2 cellular contexts compared by ENCODE assay signal in the genomic region with DNA sequence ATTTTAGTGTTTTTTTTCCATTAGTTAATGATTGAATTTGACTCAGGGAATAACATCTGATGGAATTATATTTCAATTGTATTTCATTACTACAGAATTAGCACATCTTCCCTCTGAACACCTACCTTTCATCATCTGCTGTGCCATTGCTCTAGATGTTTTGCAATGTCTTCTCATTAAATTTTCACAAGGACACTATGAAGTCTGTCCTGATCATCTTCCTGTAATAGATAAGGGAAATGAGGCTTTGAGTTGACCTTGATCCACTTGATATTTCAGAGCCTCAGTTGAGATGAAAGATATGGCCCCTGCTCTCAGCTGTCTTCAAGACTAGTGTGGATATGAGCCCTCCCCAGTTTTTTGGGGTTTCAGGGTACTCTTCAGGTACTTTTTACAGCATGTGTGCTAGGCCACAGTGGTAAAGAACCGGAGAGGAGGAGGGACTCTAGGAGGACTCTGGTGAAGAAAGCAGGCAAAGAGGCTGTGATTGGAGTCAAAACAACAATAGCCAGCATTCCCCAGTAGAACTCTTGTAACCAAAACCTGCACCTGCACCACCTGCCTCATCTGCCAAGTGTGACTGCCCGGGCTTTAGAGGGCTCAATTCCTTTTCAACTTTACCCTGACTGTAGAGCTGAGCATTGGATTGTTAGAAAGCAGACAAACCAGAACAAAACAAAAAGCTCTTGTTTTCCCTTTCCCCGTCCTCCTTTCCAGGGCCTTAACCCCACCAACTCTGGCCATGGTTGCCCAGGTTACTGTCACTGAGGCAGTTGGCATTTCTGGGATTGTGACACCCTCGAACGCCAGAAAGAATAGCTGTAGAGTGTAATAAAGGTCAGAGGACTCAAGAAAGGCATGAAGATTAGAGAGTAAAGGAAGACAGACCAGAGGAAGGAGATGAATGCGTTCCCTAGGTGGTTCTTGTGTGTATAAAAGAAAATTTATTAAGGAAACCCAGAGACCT.
TF ChIP-seq lines count a peak whose summit lies in the region.

No MANE protein-coding gene starts in this region.

TF ChIP-seq in HepG2, 621 proteins besides CTCF, POLR2A, EP300 and RAD21:
- TF ChIP-seq PHF5A (CRISPR knock-in tag; IDR thresholded peaks at IDR 0.05; ENCODE audit: low read depth, unreplicated experiment): no peak
- TF ChIP-seq POLR2G (IDR thresholded peaks at IDR 0.05; ENCODE audit: low read depth, low read length): no peak
- no peak for TF ChIP-seq ZNF543 (CRISPR knock-in tag; IDR thresholded peaks at IDR 0.05)
- TF ChIP-seq PPARG (CRISPR knock-in tag; conservative IDR thresholded peaks at IDR 0.05): no peak
- no peak for TF ChIP-seq ZNF549 (CRISPR knock-in tag; IDR thresholded peaks at IDR 0.05)
- TF ChIP-seq ZFP1 (CRISPR knock-in tag; IDR thresholded peaks at IDR 0.05): no peak
- TF ChIP-seq SMAD3 (CRISPR knock-in tag; IDR thresholded peaks at IDR 0.05): no peak
- TF ChIP-seq MAFK (conservative IDR thresholded peaks at IDR 0.05 in 1 of 2, IDR thresholded peaks at IDR 0.05 in 1 of 2; ENCODE audit: low read length in 2 of 2): no peak
- no peak for TF ChIP-seq ZBTB26 (CRISPR knock-in tag; IDR thresholded peaks at IDR 0.05; ENCODE audit: borderline replicate concordance)
- TF ChIP-seq FUBP1 (CRISPR knock-in tag; IDR thresholded peaks at IDR 0.05; ENCODE audit: borderline replicate concordance): no peak
- no peak for TF ChIP-seq SRSF1 (optimal IDR thresholded peaks at IDR 0.05; ENCODE audit: low read depth, low read length)
- TF ChIP-seq ZNF660 (CRISPR knock-in tag; IDR thresholded peaks at IDR 0.05; ENCODE audit: borderline replicate concordance, low read depth): no peak
- no peak for TF ChIP-seq CCDC6 (CRISPR knock-in tag; IDR thresholded peaks at IDR 0.05)
- TF ChIP-seq HMG20A (CRISPR knock-in tag; IDR thresholded peaks at IDR 0.05; ENCODE audit: borderline replicate concordance): no peak
- no peak for TF ChIP-seq ZNF468 (CRISPR knock-in tag; IDR thresholded peaks at IDR 0.05)
- no peak for TF ChIP-seq ZNF747 (CRISPR knock-in tag; IDR thresholded peaks at IDR 0.05; ENCODE audit: borderline replicate concordance)
- no peak for TF ChIP-seq GATA4 (IDR thresholded peaks at IDR 0.05; ENCODE audit: borderline replicate concordance, low read depth)
- TF ChIP-seq, protein P1, sequence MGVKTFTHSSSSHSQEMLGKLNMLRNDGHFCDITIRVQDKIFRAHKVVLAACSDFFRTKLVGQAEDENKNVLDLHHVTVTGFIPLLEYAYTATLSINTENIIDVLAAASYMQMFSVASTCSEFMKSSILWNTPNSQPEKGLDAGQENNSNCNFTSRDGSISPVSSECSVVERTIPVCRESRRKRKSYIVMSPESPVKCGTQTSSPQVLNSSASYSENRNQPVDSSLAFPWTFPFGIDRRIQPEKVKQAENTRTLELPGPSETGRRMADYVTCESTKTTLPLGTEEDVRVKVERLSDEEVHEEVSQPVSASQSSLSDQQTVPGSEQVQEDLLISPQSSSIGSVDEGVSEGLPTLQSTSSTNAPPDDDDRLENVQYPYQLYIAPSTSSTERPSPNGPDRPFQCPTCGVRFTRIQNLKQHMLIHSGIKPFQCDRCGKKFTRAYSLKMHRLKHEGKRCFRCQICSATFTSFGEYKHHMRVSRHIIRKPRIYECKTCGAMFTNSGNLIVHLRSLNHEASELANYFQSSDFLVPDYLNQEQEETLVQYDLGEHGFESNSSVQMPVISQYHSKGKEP (CRISPR knock-in tag; IDR thresholded peaks at IDR 0.05): no peak
- TF ChIP-seq, protein P2, sequence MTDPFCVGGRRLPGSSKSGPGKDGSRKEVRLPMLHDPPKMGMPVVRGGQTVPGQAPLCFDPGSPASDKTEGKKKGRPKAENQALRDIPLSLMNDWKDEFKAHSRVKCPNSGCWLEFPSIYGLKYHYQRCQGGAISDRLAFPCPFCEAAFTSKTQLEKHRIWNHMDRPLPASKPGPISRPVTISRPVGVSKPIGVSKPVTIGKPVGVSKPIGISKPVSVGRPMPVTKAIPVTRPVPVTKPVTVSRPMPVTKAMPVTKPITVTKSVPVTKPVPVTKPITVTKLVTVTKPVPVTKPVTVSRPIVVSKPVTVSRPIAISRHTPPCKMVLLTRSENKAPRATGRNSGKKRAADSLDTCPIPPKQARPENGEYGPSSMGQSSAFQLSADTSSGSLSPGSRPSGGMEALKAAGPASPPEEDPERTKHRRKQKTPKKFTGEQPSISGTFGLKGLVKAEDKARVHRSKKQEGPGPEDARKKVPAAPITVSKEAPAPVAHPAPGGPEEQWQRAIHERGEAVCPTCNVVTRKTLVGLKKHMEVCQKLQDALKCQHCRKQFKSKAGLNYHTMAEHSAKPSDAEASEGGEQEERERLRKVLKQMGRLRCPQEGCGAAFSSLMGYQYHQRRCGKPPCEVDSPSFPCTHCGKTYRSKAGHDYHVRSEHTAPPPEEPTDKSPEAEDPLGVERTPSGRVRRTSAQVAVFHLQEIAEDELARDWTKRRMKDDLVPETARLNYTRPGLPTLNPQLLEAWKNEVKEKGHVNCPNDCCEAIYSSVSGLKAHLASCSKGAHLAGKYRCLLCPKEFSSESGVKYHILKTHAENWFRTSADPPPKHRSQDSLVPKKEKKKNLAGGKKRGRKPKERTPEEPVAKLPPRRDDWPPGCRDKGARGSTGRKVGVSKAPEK (CRISPR knock-in tag; IDR thresholded peaks at IDR 0.05; ENCODE audit: borderline replicate concordance): no peak
- no peak for TF ChIP-seq SETDB1 (CRISPR knock-in tag; IDR thresholded peaks at IDR 0.05; ENCODE audit: borderline replicate concordance)

TF ChIP-seq in WTC11, 78 proteins besides CTCF, POLR2A, EP300 and RAD21:
- TF ChIP-seq, protein P3, sequence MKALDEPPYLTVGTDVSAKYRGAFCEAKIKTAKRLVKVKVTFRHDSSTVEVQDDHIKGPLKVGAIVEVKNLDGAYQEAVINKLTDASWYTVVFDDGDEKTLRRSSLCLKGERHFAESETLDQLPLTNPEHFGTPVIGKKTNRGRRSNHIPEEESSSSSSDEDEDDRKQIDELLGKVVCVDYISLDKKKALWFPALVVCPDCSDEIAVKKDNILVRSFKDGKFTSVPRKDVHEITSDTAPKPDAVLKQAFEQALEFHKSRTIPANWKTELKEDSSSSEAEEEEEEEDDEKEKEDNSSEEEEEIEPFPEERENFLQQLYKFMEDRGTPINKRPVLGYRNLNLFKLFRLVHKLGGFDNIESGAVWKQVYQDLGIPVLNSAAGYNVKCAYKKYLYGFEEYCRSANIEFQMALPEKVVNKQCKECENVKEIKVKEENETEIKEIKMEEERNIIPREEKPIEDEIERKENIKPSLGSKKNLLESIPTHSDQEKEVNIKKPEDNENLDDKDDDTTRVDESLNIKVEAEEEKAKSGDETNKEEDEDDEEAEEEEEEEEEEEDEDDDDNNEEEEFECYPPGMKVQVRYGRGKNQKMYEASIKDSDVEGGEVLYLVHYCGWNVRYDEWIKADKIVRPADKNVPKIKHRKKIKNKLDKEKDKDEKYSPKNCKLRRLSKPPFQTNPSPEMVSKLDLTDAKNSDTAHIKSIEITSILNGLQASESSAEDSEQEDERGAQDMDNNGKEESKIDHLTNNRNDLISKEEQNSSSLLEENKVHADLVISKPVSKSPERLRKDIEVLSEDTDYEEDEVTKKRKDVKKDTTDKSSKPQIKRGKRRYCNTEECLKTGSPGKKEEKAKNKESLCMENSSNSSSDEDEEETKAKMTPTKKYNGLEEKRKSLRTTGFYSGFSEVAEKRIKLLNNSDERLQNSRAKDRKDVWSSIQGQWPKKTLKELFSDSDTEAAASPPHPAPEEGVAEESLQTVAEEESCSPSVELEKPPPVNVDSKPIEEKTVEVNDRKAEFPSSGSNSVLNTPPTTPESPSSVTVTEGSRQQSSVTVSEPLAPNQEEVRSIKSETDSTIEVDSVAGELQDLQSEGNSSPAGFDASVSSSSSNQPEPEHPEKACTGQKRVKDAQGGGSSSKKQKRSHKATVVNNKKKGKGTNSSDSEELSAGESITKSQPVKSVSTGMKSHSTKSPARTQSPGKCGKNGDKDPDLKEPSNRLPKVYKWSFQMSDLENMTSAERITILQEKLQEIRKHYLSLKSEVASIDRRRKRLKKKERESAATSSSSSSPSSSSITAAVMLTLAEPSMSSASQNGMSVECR (CRISPR knock-in tag; IDR thresholded peaks at IDR 0.05; ENCODE audit: borderline replicate concordance): no peak
- TF ChIP-seq TEAD1 (CRISPR knock-in tag; IDR thresholded peaks at IDR 0.05): no peak
- TF ChIP-seq CBFB (CRISPR knock-in tag; IDR thresholded peaks at IDR 0.05; ENCODE audit: low read depth): no peak
- TF ChIP-seq NR2C2 (CRISPR knock-in tag; IDR thresholded peaks at IDR 0.05): no peak
